Comparison of ENCODE assay signal across 9 cellular contexts in the genomic region with DNA sequence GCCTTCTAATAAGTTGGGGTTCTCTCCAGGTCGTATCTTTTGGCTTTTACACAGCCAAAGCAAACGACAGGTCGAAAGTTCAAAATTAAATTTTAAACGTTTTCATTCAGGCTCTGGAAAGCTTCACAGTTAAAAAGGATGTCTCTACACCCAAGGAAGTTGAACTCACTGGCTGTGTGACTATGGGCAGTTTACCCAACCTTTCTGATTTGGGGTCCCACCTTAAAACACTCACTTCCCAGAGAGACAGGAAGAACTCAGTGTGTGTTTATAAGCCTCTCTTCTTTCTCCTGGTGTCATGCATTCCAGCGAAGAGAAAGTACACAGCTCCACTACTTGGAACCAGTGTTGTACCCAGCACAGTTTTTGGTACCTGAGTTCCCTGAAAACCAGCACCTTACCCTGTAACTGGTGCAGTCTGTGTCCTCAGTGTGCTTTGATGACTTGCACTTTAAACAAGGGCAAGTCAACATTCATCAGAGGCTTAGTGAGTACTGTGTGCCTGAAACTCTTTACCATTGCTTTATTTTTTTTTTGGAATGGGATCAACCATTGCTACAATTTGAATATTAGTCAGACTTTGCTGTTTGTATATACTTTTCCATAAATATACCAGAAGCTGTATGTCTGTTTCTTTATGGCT. TPM values are rescaled to one million over a fixed set of nuclear protein-coding genes. Genes with fewer than 3 reads are reported as not detected.
A peak's percentile ranks its signal among the peaks of the same experiment; 100 is the strongest.
DNase-seq lines count a peak whose midpoint lies in the region; ATAC-seq and TF ChIP-seq lines count a peak whose summit lies in the region.
"Had no signal": no experiment of that assay in that cellular context is flagged by ENCODE, and none has a peak within 500 bp of the region (broad histone marks: within the 10 kb centered on the region; RNA-seq: fewer than 3 reads in every experiment).

No MANE protein-coding gene starts in this region.

- H3K4me1 Mint-ChIP-seq in activated CD8-positive, alpha-beta memory T cell treated with anti-CD3 and anti-CD28 coated beads, Interleukin-2, amount 10 ng/mL, durations not matched to agents 7 days and 5 days: peaks cover 40% of the 10 kb centered on the region
- peaks cover 38% of the 10 kb centered on the region for H3K4me1 Mint-ChIP-seq in stimulated activated effector memory CD8-positive, alpha-beta T cell treated with anti-CD3 and anti-CD28 coated beads, Interleukin-12 subunit alpha, Interleukin-12 subunit beta, amount 100 ng/mL, for 72 hours

- TF ChIP-seq CTCF in RWPE1 (conservative IDR thresholded peaks at IDR 0.05; ENCODE audit: low read depth): no peak
- no peak for TF ChIP-seq CTCF in esophagus squamous epithelium (IDR thresholded peaks at IDR 0.05)

- no peak for ATAC-seq in activated CD8-positive, alpha-beta memory T cell treated with anti-CD3 and anti-CD28 coated beads, Interleukin-2, amount 10 ng/mL, durations not matched to agents 7 days and 5 days
- no peak for ATAC-seq in stimulated activated effector memory CD8-positive, alpha-beta T cell treated with anti-CD3 and anti-CD28 coated beads, Interleukin-12 subunit alpha, Interleukin-12 subunit beta, amount 100 ng/mL, for 72 hours
- no peak for ATAC-seq in HG02678 (IDR thresholded peaks at IDR 0.05; ENCODE audit: unreplicated experiment)

- no peaks in the 10 kb centered on the region for H3K9me3 ChIP-seq in esophagus squamous epithelium

- WGBS in esophagus squamous epithelium, 2 donors: 31 to 51% methylated on average over 5 of the region's 5 CpGs

- peak overlapping the region; percentile 97 for H3K4me3 Mint-ChIP-seq in activated CD8-positive, alpha-beta memory T cell treated with anti-CD3 and anti-CD28 coated beads, Interleukin-2, amount 10 ng/mL, durations not matched to agents 7 days and 5 days
- H3K4me3 Mint-ChIP-seq in stimulated activated effector memory CD8-positive, alpha-beta T cell treated with anti-CD3 and anti-CD28 coated beads, Interleukin-12 subunit alpha, Interleukin-12 subunit beta, amount 100 ng/mL, for 72 hours: peak overlapping the region; percentile 94

- peak overlapping the region; percentile 42 for H3K27ac ChIP-seq in RWPE1
- H3K27ac ChIP-seq in esophagus squamous epithelium: peak overlapping the region; percentile 74 to 96 (median 90)

- no peak for TF ChIP-seq POLR2A in esophagus squamous epithelium (IDR thresholded peaks at IDR 0.05)

- intact Hi-C loops in esophagus squamous epithelium (cut with DNase I): loop anchor here (5.0 kb wide), 1 partner anchor 77 kb away; the partner anchor contains the start of gene TENT4A

- DNase-seq in activated CD8-positive, alpha-beta memory T cell treated with anti-CD3 and anti-CD28 coated beads, Interleukin-2, amount 10 ng/mL, durations not matched to agents 7 days and 5 days: no peak
- DNase-seq in activated CD8-positive, alpha-beta memory T cell treated with anti-CD3 and anti-CD28 coated beads, Interleukin-2, amount 50 U/mL, for 48 hours: no peak
- DNase-seq in RWPE1 (ENCODE audit: low spot score) (no peak), esophagus squamous epithelium (lab: John Stamatoyannopoulos, UW) (no peak), DMS 273 (lab: John Stamatoyannopoulos, UW; ENCODE audit: unreplicated experiment) (no peak), amygdala (lab: John Stamatoyannopoulos, UW) (no peak)
- no peak for DNase-seq in stimulated activated effector memory CD8-positive, alpha-beta T cell treated with anti-CD3 and anti-CD28 coated beads, Interleukin-12 subunit alpha, Interleukin-12 subunit beta, amount 100 ng/mL, for 72 hours (ENCODE audit: low spot score in 2 of 2)
- DNase-seq: activated CD4-positive, alpha-beta T cell treated with anti-CD3 and anti-CD28 coated beads, Interleukin-2, amount 50 U/mL, for 4 hours had no signal

- peaks cover 18 to 83% (median 28%) of the 10 kb centered on the region in 3 donors for H3K4me1 ChIP-seq in esophagus squamous epithelium

- peak overlapping the region; percentile 82 to 94 (median 86) for H3K4me3 ChIP-seq in esophagus squamous epithelium

- H3K27me3 Mint-ChIP-seq in activated CD8-positive, alpha-beta memory T cell treated with anti-CD3 and anti-CD28 coated beads, Interleukin-2, amount 10 ng/mL, durations not matched to agents 7 days and 5 days: no peaks in the 10 kb centered on the region

- peaks cover 0 to 17% (median 5%) of the 10 kb centered on the region in 3 donors for H3K36me3 ChIP-seq in esophagus squamous epithelium

- POLR2A ChIA-PET in RWPE1 (lab: Yijun Ruan, JAX; ENCODE audit: low non-redundant PET): no interaction called here

- H3K9me3 Mint-ChIP-seq in activated CD8-positive, alpha-beta memory T cell treated with anti-CD3 and anti-CD28 coated beads, Interleukin-2, amount 10 ng/mL, durations not matched to agents 7 days and 5 days (ENCODE audit: low read depth): no peaks in the 10 kb centered on the region
- no peaks in the 10 kb centered on the region for H3K9me3 Mint-ChIP-seq in stimulated activated effector memory CD8-positive, alpha-beta T cell treated with anti-CD3 and anti-CD28 coated beads, Interleukin-12 subunit alpha, Interleukin-12 subunit beta, amount 100 ng/mL, for 72 hours

- peak overlapping the region; percentile 36 for H3K27ac Mint-ChIP-seq in activated CD8-positive, alpha-beta memory T cell treated with anti-CD3 and anti-CD28 coated beads, Interleukin-2, amount 10 ng/mL, durations not matched to agents 7 days and 5 days
- no peak overlapping the region for H3K27ac Mint-ChIP-seq in stimulated activated effector memory CD8-positive, alpha-beta T cell treated with anti-CD3 and anti-CD28 coated beads, Interleukin-12 subunit alpha, Interleukin-12 subunit beta, amount 100 ng/mL, for 72 hours

- CTCF ChIA-PET in activated CD8-positive, alpha-beta memory T cell treated with anti-CD3 and anti-CD28 coated beads, Interleukin-2, amount 10 ng/mL, durations not matched to agents 7 days and 5 days (lab: Charles Lee): no interaction called here
- CTCF ChIA-PET in RWPE1 (lab: Yijun Ruan, JAX): interaction anchor here (0.7 to 0.8 kb wide), 2 partner anchors 20 to 92 kb away, joined by 3 to 4 read pairs; no protein-coding TSS in a partner anchor

- H3K27me3 ChIP-seq in esophagus squamous epithelium: no peaks in the 10 kb centered on the region

- H3K36me3 Mint-ChIP-seq in activated CD8-positive, alpha-beta memory T cell treated with anti-CD3 and anti-CD28 coated beads, Interleukin-2, amount 10 ng/mL, durations not matched to agents 7 days and 5 days: peaks cover 26% of the 10 kb centered on the region
- H3K36me3 Mint-ChIP-seq in stimulated activated effector memory CD8-positive, alpha-beta T cell treated with anti-CD3 and anti-CD28 coated beads, Interleukin-12 subunit alpha, Interleukin-12 subunit beta, amount 100 ng/mL, for 72 hours: peaks cover 36% of the 10 kb centered on the region

RNA-seq across cellular contexts. Expression of gene SRD5A1, which starts 1.7 kb away (rescaled TPM):
- total RNA-seq in activated CD8-positive, alpha-beta memory T cell treated with anti-CD3 and anti-CD28 coated beads, Interleukin-2, amount 10 ng/mL, durations not matched to agents 7 days and 5 days: 10 to 100 TPM; 11.0 to 16.2 TPM
- 100 to 1,000 TPM in 1 of 4 donors, 10 to 100 TPM in 3; 34.1 to 126 (median 80.1) TPM for total RNA-seq in esophagus squamous epithelium

RNA-seq across cellular contexts. Expression of gene NSUN2, which starts 2.1 kb away (rescaled TPM):
- total RNA-seq in activated CD8-positive, alpha-beta memory T cell treated with anti-CD3 and anti-CD28 coated beads, Interleukin-2, amount 10 ng/mL, durations not matched to agents 7 days and 5 days: 100 to 1,000 TPM in 1 of 2 experiments, 10 to 100 TPM in 1; 79.8 to 111 TPM
- 10 to 100 TPM; 37.7 to 65.8 (median 49.0) TPM for total RNA-seq in esophagus squamous epithelium
